In the genomic region with DNA sequence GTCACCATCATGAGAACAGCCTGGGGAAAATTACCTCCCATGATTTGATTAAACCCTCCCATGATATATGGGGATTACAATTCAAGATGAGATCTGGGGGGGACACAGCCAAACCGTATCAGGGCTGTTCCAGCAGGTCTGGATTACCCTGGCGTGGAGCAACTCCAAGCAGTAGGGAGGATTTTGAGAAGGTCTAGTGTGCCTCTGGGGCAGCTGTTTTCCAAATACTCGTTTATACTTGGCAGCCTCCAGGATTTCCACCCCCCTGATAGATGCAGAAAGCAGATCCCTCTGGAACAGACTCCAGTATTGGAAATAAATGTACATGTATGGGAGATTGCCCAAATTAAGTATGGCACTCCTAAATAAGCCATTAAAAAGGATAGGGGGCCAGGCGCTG, we compare ENCODE assay signal across 1 cellular context.
TF ChIP-seq lines count a peak whose summit lies in the region.

No MANE protein-coding gene starts in this region.

TF ChIP-seq in K562, 482 proteins besides CTCF, POLR2A, EP300 and RAD21:
- TF ChIP-seq MIER1 (IDR thresholded peaks at IDR 0.05; ENCODE audit: low read depth) (no peak), HOXB6 (CRISPR knock-in tag; IDR thresholded peaks at IDR 0.05; ENCODE audit: borderline replicate concordance) (no peak), MLLT1 (IDR thresholded peaks at IDR 0.05) (no peak), EHMT2 (IDR thresholded peaks at IDR 0.05) (no peak), SUPT5H (IDR thresholded peaks at IDR 0.05) (no peak)
- TF ChIP-seq, protein P1, sequence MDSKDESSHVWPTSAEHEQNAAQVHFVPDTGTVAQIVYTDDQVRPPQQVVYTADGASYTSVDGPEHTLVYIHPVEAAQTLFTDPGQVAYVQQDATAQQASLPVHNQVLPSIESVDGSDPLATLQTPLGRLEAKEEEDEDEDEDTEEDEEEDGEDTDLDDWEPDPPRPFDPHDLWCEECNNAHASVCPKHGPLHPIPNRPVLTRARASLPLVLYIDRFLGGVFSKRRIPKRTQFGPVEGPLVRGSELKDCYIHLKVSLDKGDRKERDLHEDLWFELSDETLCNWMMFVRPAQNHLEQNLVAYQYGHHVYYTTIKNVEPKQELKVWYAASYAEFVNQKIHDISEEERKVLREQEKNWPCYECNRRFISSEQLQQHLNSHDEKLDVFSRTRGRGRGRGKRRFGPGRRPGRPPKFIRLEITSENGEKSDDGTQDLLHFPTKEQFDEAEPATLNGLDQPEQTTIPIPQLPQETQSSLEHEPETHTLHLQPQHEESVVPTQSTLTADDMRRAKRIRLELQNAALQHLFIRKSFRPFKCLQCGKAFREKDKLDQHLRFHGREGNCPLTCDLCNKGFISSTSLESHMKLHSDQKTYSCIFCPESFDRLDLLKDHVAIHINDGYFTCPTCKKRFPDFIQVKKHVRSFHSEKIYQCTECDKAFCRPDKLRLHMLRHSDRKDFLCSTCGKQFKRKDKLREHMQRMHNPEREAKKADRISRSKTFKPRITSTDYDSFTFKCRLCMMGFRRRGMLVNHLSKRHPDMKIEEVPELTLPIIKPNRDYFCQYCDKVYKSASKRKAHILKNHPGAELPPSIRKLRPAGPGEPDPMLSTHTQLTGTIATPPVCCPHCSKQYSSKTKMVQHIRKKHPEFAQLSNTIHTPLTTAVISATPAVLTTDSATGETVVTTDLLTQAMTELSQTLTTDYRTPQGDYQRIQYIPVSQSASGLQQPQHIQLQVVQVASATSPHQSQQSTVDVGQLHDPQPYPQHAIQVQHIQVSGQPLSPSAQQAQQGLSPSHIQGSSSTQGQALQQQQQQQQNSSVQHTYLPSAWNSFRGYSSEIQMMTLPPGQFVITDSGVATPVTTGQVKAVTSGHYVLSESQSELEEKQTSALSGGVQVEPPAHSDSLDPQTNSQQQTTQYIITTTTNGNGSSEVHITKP (IDR thresholded peaks at IDR 0.05; ENCODE audit: partially characterized antibody) = peak; percentile 67
TF ChIP-seq in K562: peak in this region for 1.
